ENCODE assay signal across 30 cellular contexts in genomic region chr4:82705881-82706280, GRCh38.
DNase-seq lines count a peak whose midpoint lies in the region; ATAC-seq and TF ChIP-seq lines count a peak whose summit lies in the region.
"Had no signal": no experiment of that assay in that cellular context is flagged by ENCODE, and none has a peak within 500 bp of the region (broad histone marks: within the 10 kb centered on the region; RNA-seq: fewer than 3 reads in every experiment).

No MANE protein-coding gene starts in this region.

- peaks cover 14% of the 10 kb centered on the region for H3K4me1 Mint-ChIP-seq in nephron
- H3K4me1 Mint-ChIP-seq: naive thymus-derived CD8-positive, alpha-beta T cell; stimulated activated naive CD8-positive, alpha-beta T cell treated with anti-CD3 and anti-CD28 coated beads, Interleukin-15, amount 100 ng/mL, for 72 hours had no signal

- no peak overlapping the region for H3K4me3 Mint-ChIP-seq in nephron
- H3K4me3 Mint-ChIP-seq: activated naive CD4-positive, alpha-beta T cell treated with anti-CD3 and anti-CD28 coated beads for 36 hours; H9; naive thymus-derived CD8-positive, alpha-beta T cell; stimulated activated naive CD8-positive, alpha-beta T cell treated with anti-CD3 and anti-CD28 coated beads, Interleukin-15, amount 100 ng/mL, for 72 hours; T-helper 1 cell treated with Interleukin-12 subunit alpha and Interleukin-12 subunit beta and Interleukin-4 antibody, amounts not matched to agents 30 μg/mL and 1 μg/mL, for 36 hours had no signal

- no peak for ATAC-seq in GM21423 (IDR thresholded peaks at IDR 0.05; ENCODE audit: unreplicated experiment)
- ATAC-seq: GM12878; left lobe of liver; naive thymus-derived CD8-positive, alpha-beta T cell; stimulated activated naive CD8-positive, alpha-beta T cell treated with anti-CD3 and anti-CD28 coated beads, Interleukin-15, amount 100 ng/mL, for 72 hours had no signal

- peaks cover 17% of the 10 kb centered on the region for H3K36me3 Mint-ChIP-seq in nephron (ENCODE audit: low read depth)
- H3K36me3 Mint-ChIP-seq: naive thymus-derived CD8-positive, alpha-beta T cell had no signal

- no peaks in the 10 kb centered on the region for H4K20me1 ChIP-seq in KMS-11 (ENCODE audit: insufficient read depth)

- intact Hi-C loops in posterior vena cava (cut with DNase I), result no loop called here

- H3K4me2 ChIP-seq in KMS-11, result peak overlapping the region; percentile 44

- H3K36me3 ChIP-seq in KMS-11 (ENCODE audit: insufficient read depth), result no peaks in the 10 kb centered on the region
- H3K36me3 ChIP-seq: heart right ventricle, ovary had no signal

- no peaks in the 10 kb centered on the region for H3K9me3 Mint-ChIP-seq in nephron
- H3K9me3 Mint-ChIP-seq: activated naive CD4-positive, alpha-beta T cell treated with anti-CD3 and anti-CD28 coated beads for 36 hours; H9; naive thymus-derived CD8-positive, alpha-beta T cell; stimulated activated naive CD8-positive, alpha-beta T cell treated with anti-CD3 and anti-CD28 coated beads, Interleukin-15, amount 100 ng/mL, for 72 hours; T-helper 1 cell treated with Interleukin-12 subunit alpha and Interleukin-12 subunit beta and Interleukin-4 antibody, amounts not matched to agents 30 μg/mL and 1 μg/mL, for 36 hours had no signal

- H3K4me1 ChIP-seq in KMS-11 (ENCODE audit: low read depth, poor library complexity, severe bottlenecking), result peaks cover 28% of the 10 kb centered on the region

- peak overlapping the region in 2 of 3 experiments; percentile 10 to 63 for H3K27ac Mint-ChIP-seq in nephron
- H3K27ac Mint-ChIP-seq: activated naive CD4-positive, alpha-beta T cell treated with anti-CD3 and anti-CD28 coated beads for 36 hours; H9; naive thymus-derived CD8-positive, alpha-beta T cell; stimulated activated naive CD8-positive, alpha-beta T cell treated with anti-CD3 and anti-CD28 coated beads, Interleukin-15, amount 100 ng/mL, for 72 hours; T-helper 1 cell treated with Interleukin-12 subunit alpha and Interleukin-12 subunit beta and Interleukin-4 antibody, amounts not matched to agents 30 μg/mL and 1 μg/mL, for 36 hours had no signal

- H3K27ac ChIP-seq in KMS-11 (0 out of 2 replicates have a peak overlapping the region, but pooled peaks have one; percentile 39), caudate nucleus (ENCODE audit: low read depth, low read length) (peak overlapping the region; percentile 81)
- H3K27ac ChIP-seq: epithelial cell of prostate, SK-N-MC had no signal

- no peak overlapping the region for H3K9ac ChIP-seq in KMS-11

- TF ChIP-seq CTCF in KMS-11 (conservative IDR thresholded peaks at IDR 0.05; ENCODE audit: low read depth, low read length) (no peak), nephron (IDR thresholded peaks at IDR 0.05; ENCODE audit: unreplicated experiment in 3 of 3) (no peak)

- H3K79me2 ChIP-seq in KMS-11 (ENCODE audit: insufficient read depth, low read depth), result no peaks in the 10 kb centered on the region

- H3K27me3 ChIP-seq in KMS-11 (ENCODE audit: insufficient read depth, low read depth), result no peaks in the 10 kb centered on the region
- H3K27me3 ChIP-seq: heart right ventricle, ovary, sigmoid colon, tibial nerve had no signal

- H3K27me3 Mint-ChIP-seq in nephron (ENCODE audit: low read depth), result peaks cover 6% of the 10 kb centered on the region
- H3K27me3 Mint-ChIP-seq: naive thymus-derived CD8-positive, alpha-beta T cell; stimulated activated naive CD8-positive, alpha-beta T cell treated with anti-CD3 and anti-CD28 coated beads, Interleukin-15, amount 100 ng/mL, for 72 hours had no signal

- no peak overlapping the region for H2AFZ ChIP-seq in KMS-11 (ENCODE audit: low read depth)

- no peak overlapping the region for H3K4me3 ChIP-seq in KMS-11 (IDR thresholded peaks at IDR 0.05; ENCODE audit: insufficient read depth, low read depth, low read length)
- H3K4me3 ChIP-seq: GM12878, heart right ventricle, ovary, sigmoid colon, SK-N-MC, tibial nerve had no signal

- peak; percentile 73 for DNase-seq in A172 (ENCODE audit: low spot score)
- no peak for DNase-seq in caudate nucleus (lab: John Stamatoyannopoulos, UW)
- DNase-seq in DMS53 (lab: John Stamatoyannopoulos, UW), result no peak
- no peak for DNase-seq in retina
- DNase-seq in posterior vena cava (ENCODE audit: low spot score), result no peak
- DNase-seq: 8988T; activated CD4-positive, alpha-beta T cell treated with anti-CD3 and anti-CD28 coated beads for 4 hours; activated naive CD4-positive, alpha-beta T cell treated with anti-CD3 and anti-CD28 coated beads for 36 hours; activated T-cell treated with anti-CD3 and anti-CD28 coated beads, Interleukin-2, amount 50 U/mL, for 48 hours; aorta; DMS79 treated with DMSO at 0.1 percent for 48 hours; foreskin fibroblast; H9; heart right ventricle; Karpas-422; naive thymus-derived CD8-positive, alpha-beta T cell; NCI-H1930; NCI-H69; sigmoid colon; stimulated activated naive CD8-positive, alpha-beta T cell treated with anti-CD3 and anti-CD28 coated beads, Interleukin-15, amount 100 ng/mL, for 72 hours had no signal
